Comparison of ENCODE assay signal across 15 cellular contexts in genomic region chr6:8329592-8329991, GRCh38.
"Had no signal": no experiment of that assay in that cellular context is flagged by ENCODE, and none has a peak within 500 bp of the region (broad histone marks: within the 10 kb centered on the region; RNA-seq: fewer than 3 reads in every experiment).

No MANE protein-coding gene starts in this region.

- H3K27me3 Mint-ChIP-seq: stimulated activated naive CD8-positive, alpha-beta T cell treated with anti-CD3 and anti-CD28 coated beads, Interleukin-15, Interleukin-2, amounts not matched to agents 100 ng/mL and 50 ng/mL, for 24 hours had no signal

- H3K27me3 ChIP-seq: foreskin keratinocyte, upper lobe of left lung had no signal

- DNase-seq: activated CD4-positive, alpha-beta T cell treated with anti-CD3 and anti-CD28 coated beads for 4 hours; activated CD8-positive, alpha-beta memory T cell treated with anti-CD3 and anti-CD28 coated beads, Interleukin-2, amount 50 U/mL, for 48 hours; activated CD8-positive, alpha-beta T cell treated with anti-CD3 and anti-CD28 coated beads for 36 hours; activated naive CD4-positive, alpha-beta T cell; effector CD4-positive, alpha-beta T cell; foreskin keratinocyte; islet precursor cell; left ventricle myocardium inferior; mesendoderm; retina; stimulated activated CD4-positive, alpha-beta T cell treated with anti-CD3 and anti-CD28 coated beads, Interleukin-4, amount 100 ng/mL, for 1 hour; upper lobe of left lung; WERI-Rb-1 had no signal

- H3K9me3 Mint-ChIP-seq: activated CD8-positive, alpha-beta T cell treated with anti-CD3 and anti-CD28 coated beads for 36 hours; activated T-helper 1 cell treated with anti-CD3 and anti-CD28 coated beads, Interleukin-12 subunit alpha, Interleukin-12 subunit beta, Interleukin-2, Interleukin-4 antibody, amounts not matched to agents 30 ng/mL and 10 ng/mL and 1 ng/mL, durations not matched to agents 14 hours and 24 hours and 36 hours; stimulated activated naive CD8-positive, alpha-beta T cell treated with anti-CD3 and anti-CD28 coated beads, Interleukin-15, Interleukin-2, amounts not matched to agents 100 ng/mL and 50 ng/mL, for 24 hours had no signal

- H3K4me3 Mint-ChIP-seq: activated CD8-positive, alpha-beta T cell treated with anti-CD3 and anti-CD28 coated beads for 36 hours; activated T-helper 1 cell treated with anti-CD3 and anti-CD28 coated beads, Interleukin-12 subunit alpha, Interleukin-12 subunit beta, Interleukin-2, Interleukin-4 antibody, amounts not matched to agents 30 ng/mL and 10 ng/mL and 1 ng/mL, durations not matched to agents 14 hours and 24 hours and 36 hours; stimulated activated naive CD8-positive, alpha-beta T cell treated with anti-CD3 and anti-CD28 coated beads, Interleukin-15, Interleukin-2, amounts not matched to agents 100 ng/mL and 50 ng/mL, for 24 hours had no signal

- H3K4me1 ChIP-seq: left ventricle myocardium inferior, upper lobe of left lung had no signal

- H3K27ac ChIP-seq: foreskin keratinocyte, left ventricle myocardium inferior, upper lobe of left lung, WERI-Rb-1 had no signal

- H3K4me3 ChIP-seq: left ventricle myocardium inferior, upper lobe of left lung had no signal

- H3K9me3 ChIP-seq: left ventricle myocardium inferior, upper lobe of left lung had no signal

- H3K27ac Mint-ChIP-seq: activated CD8-positive, alpha-beta T cell treated with anti-CD3 and anti-CD28 coated beads for 36 hours; activated T-helper 1 cell treated with anti-CD3 and anti-CD28 coated beads, Interleukin-12 subunit alpha, Interleukin-12 subunit beta, Interleukin-2, Interleukin-4 antibody, amounts not matched to agents 30 ng/mL and 10 ng/mL and 1 ng/mL, durations not matched to agents 14 hours and 24 hours and 36 hours; stimulated activated naive CD8-positive, alpha-beta T cell treated with anti-CD3 and anti-CD28 coated beads, Interleukin-15, Interleukin-2, amounts not matched to agents 100 ng/mL and 50 ng/mL, for 24 hours had no signal

- H3K36me3 ChIP-seq: left ventricle myocardium inferior, upper lobe of left lung, WERI-Rb-1 had no signal
